In the genomic region with DNA sequence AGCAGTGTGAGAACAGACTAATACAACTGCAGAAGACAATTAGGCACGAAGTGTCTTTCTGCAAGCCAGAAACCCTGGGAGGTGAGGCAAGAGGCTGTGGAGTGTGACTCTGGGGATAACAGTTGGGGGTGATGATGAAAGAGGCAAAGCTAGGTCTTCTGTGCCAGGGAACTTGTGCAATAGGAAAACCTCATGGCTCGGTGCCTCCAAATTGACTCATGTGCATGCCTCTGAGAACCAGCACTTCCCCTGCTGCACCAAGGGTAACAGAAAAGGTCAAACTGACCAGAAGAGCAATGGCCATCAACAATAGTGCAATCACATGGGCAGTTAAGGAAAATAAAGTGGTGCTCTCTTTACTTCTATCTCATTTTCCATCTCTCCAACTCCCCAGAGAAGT, we compare ENCODE assay signal across 10 cellular contexts.
A peak's percentile ranks its signal among the peaks of the same experiment; 100 is the strongest.
DNase-seq lines count a peak whose midpoint lies in the region; ATAC-seq, FAIRE-seq and TF ChIP-seq lines count a peak whose summit lies in the region.
"Had no signal": no experiment of that assay in that cellular context is flagged by ENCODE, and none has a peak within 500 bp of the region (broad histone marks: within the 10 kb centered on the region; RNA-seq: fewer than 3 reads in every experiment).

No MANE protein-coding gene starts in this region.

- no peaks in the 10 kb centered on the region for H3K4me1 ChIP-seq in pancreas

- FAIRE-seq in RCC 7860 (lab: Jason Lieb, UNC) (peak; percentile 98), pancreas (lab: Jason Lieb, UNC) (no peak)

- POLR2A ChIA-PET in naive thymus-derived CD8-positive, alpha-beta T cell (lab: Charles Lee), result no interaction called here

- no peaks in the 10 kb centered on the region for H3K9me3 ChIP-seq in pancreas

- peak; percentile 90 for DNase-seq in Caki2 (ENCODE audit: low read depth)
- peak; percentile 96 for DNase-seq in RCC 7860 (ENCODE audit: low spot score)
- DNase-seq in fibroblast of mammary gland (ENCODE audit: low read depth), result peak; percentile 100
- DNase-seq in pancreas, result peak in 3 of 6 donors; percentile 11 to 58 (median 38)
- DNase-seq in naive thymus-derived CD8-positive, alpha-beta T cell, result no peak
- no peak for DNase-seq in DMS153 (lab: John Stamatoyannopoulos, UW)
- no peak for DNase-seq in NCI-H345 treated with DMSO at 0.1 percent for 48 hours (lab: John Stamatoyannopoulos, UW; ENCODE audit: unreplicated experiment)
- no peak for DNase-seq in activated T-cell treated with anti-CD3 and anti-CD28 coated beads for 4 hours
- DNase-seq: effector CD8-positive, alpha-beta T cell; stimulated activated CD4-positive, alpha-beta T cell treated with anti-CD3 and anti-CD28 coated beads, Interleukin-12 subunit alpha, Interleukin-12 subunit beta, amount 100 ng/mL, for 4 hours had no signal

- no peak overlapping the region for H3K4me3 ChIP-seq in fibroblast of mammary gland (ENCODE audit: control insufficient read depth, low read depth, low read length)
- no peak overlapping the region for H3K4me3 ChIP-seq in pancreas

- TF ChIP-seq CTCF in fibroblast of mammary gland (conservative IDR thresholded peaks at IDR 0.05; ENCODE audit: control insufficient read depth, insufficient read depth, low read depth, low read length) (no peak), pancreas (IDR thresholded peaks at IDR 0.05) (no peak)

- no peaks in the 10 kb centered on the region for H3K36me3 ChIP-seq in pancreas

- H3K27me3 ChIP-seq in pancreas, result no peaks in the 10 kb centered on the region

- no peaks in the 10 kb centered on the region for H3K36me3 Mint-ChIP-seq in naive thymus-derived CD8-positive, alpha-beta T cell

- H3K27ac ChIP-seq in pancreas, result no peak overlapping the region

- intact Hi-C loops in pancreas (cut with DNase I), result no loop called here

- peak in 3 of 4 donors; percentile 73 to 83 (median 74) for ATAC-seq in pancreas
- no peak for ATAC-seq in naive thymus-derived CD8-positive, alpha-beta T cell

- peaks cover 0 to 3% (median 0%) of the 10 kb centered on the region in 5 donors for H3K27me3 Mint-ChIP-seq in naive thymus-derived CD8-positive, alpha-beta T cell

- peaks cover 0 to 11% (median 0%) of the 10 kb centered on the region in 9 donors for H3K9me3 Mint-ChIP-seq in naive thymus-derived CD8-positive, alpha-beta T cell

- no peak overlapping the region for H3K27ac Mint-ChIP-seq in naive thymus-derived CD8-positive, alpha-beta T cell

- in situ Hi-C loops in Caki2 (cut with HindIII; ENCODE audit: low pct_unique_long_range_greater_than_20kb, low sequenced_read_pairs), result no loop called here

- no peaks in the 10 kb centered on the region for H3K4me1 Mint-ChIP-seq in naive thymus-derived CD8-positive, alpha-beta T cell

- H3K4me3 Mint-ChIP-seq in naive thymus-derived CD8-positive, alpha-beta T cell, result no peak overlapping the region

- 39 to 42% methylated on average over 2 of the region's 2 CpGs for WGBS in pancreas, 2 donors

Comparison
In these comparisons a context has a peak if more than half of its experiments do, and no peak if none do; other contexts are left out.
1. DNase-seq: peak in Caki2 (single experiment), RCC 7860 (single experiment) and fibroblast of mammary gland (single experiment); none in naive thymus-derived CD8-positive, alpha-beta T cell (0 of 10), DMS153 (single experiment), NCI-H345 treated with DMSO at 0.1 percent for 48 hours (single experiment) and activated T-cell treated with anti-CD3 and anti-CD28 coated beads for 4 hours (single experiment).
2. ATAC-seq: peak in pancreas (3 of 4); none in naive thymus-derived CD8-positive, alpha-beta T cell (0 of 2).